Comparison of ENCODE assay signal across 2 cellular contexts in genomic region chr1:232973652-232974611, GRCh38.
A peak's percentile ranks its signal among the peaks of the same experiment; 100 is the strongest.
TF ChIP-seq lines count a peak whose summit lies in the region.

No MANE protein-coding gene starts in this region.

TF ChIP-seq in HEK293, 187 proteins besides CTCF, POLR2A, EP300 and RAD21 (continues in another document):
- TF ChIP-seq BCL11A (tag by site-specific recombination; IDR thresholded peaks at IDR 0.05; ENCODE audit: low read depth) (no peak), ZNF664 (tag by site-specific recombination; IDR thresholded peaks at IDR 0.05) (no peak), ZNF623 (tag by site-specific recombination; IDR thresholded peaks at IDR 0.05) (no peak), ZNF133 (tag by site-specific recombination; IDR thresholded peaks at IDR 0.05) (no peak), KLF10 (tag by site-specific recombination; IDR thresholded peaks at IDR 0.05) (no peak), ZNF266 (tag by site-specific recombination; IDR thresholded peaks at IDR 0.05; ENCODE audit: low read depth) (no peak), PRDM10 (tag by site-specific recombination; IDR thresholded peaks at IDR 0.05) (no peak), PBX3 (CRISPR knock-in tag; IDR thresholded peaks at IDR 0.05) (no peak), ZNF837 (tag by site-specific recombination; IDR thresholded peaks at IDR 0.05) (no peak), ZNF660 (tag by site-specific recombination; IDR thresholded peaks at IDR 0.05) (no peak), SP7 (tag by site-specific recombination; IDR thresholded peaks at IDR 0.05) (no peak), SETDB1 (IDR thresholded peaks at IDR 0.05; ENCODE audit: insufficient read length, low read length) (peak; percentile 89), OSR2 (tag by site-specific recombination; IDR thresholded peaks at IDR 0.05) (no peak), ZNF37A (tag by site-specific recombination; IDR thresholded peaks at IDR 0.05) (no peak), TSHZ1 (tag by site-specific recombination; IDR thresholded peaks at IDR 0.05; ENCODE audit: borderline replicate concordance) (no peak)
- TF ChIP-seq, protein P1, sequence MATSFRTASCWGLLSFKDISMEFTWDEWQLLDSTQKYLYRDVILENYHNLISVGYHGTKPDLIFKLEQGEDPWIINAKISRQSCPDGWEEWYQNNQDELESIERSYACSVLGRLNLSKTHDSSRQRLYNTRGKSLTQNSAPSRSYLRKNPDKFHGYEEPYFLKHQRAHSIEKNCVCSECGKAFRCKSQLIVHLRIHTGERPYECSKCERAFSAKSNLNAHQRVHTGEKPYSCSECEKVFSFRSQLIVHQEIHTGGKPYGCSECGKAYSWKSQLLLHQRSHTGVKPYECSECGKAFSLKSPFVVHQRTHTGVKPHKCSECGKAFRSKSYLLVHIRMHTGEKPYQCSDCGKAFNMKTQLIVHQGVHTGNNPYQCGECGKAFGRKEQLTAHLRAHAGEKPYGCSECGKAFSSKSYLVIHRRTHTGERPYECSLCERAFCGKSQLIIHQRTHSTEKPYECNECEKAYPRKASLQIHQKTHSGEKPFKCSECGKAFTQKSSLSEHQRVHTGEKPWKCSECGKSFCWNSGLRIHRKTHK (tag by site-specific recombination; IDR thresholded peaks at IDR 0.05): no peak

TF ChIP-seq in K562, 482 proteins besides CTCF, POLR2A, EP300 and RAD21:
- TF ChIP-seq CBX5 (IDR thresholded peaks at IDR 0.05; ENCODE audit: borderline replicate concordance, low read depth): peak; percentile 71; the same call in 1 of the 2 replicates
- no peak for TF ChIP-seq ZBTB17 (CRISPR knock-in tag; IDR thresholded peaks at IDR 0.05)
- no peak for TF ChIP-seq POLR3A (IDR thresholded peaks at IDR 0.05; ENCODE audit: borderline replicate concordance, extremely low read depth, insufficient read depth, insufficient read length)
- peak; percentile 44; the same call in 1 of the 2 replicates for TF ChIP-seq PKNOX1 (IDR thresholded peaks at IDR 0.05)
- TF ChIP-seq, protein P2, sequence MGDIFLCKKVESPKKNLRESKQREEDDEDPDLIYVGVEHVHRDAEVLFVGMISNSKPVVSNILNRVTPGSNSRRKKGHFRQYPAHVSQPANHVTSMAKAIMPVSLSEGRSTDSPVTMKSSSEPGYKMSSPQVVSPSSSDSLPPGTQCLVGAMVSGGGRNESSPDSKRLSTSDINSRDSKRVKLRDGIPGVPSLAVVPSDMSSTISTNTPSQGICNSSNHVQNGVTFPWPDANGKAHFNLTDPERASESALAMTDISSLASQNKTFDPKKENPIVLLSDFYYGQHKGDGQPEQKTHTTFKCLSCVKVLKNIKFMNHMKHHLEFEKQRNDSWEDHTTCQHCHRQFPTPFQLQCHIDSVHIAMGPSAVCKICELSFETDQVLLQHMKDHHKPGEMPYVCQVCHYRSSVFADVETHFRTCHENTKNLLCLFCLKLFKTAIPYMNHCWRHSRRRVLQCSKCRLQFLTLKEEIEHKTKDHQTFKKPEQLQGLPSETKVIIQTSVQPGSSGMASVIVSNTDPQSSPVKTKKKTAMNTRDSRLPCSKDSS (IDR thresholded peaks at IDR 0.05; ENCODE audit: low read depth, partially characterized antibody): peak; percentile 30
- TF ChIP-seq TRIM24 (IDR thresholded peaks at IDR 0.05): peak in 1 of 2 experiments; percentile 54; a peak in 1 of 4 replicates
- peak; percentile 95 for TF ChIP-seq TRIM28 (IDR thresholded peaks at IDR 0.05)
- no peak for TF ChIP-seq NCOR1 (IDR thresholded peaks at IDR 0.05)
- peak in 1 of 2 experiments; percentile 95; a peak in 2 of 3 replicates for TF ChIP-seq CBX3 (IDR thresholded peaks at IDR 0.05; ENCODE audit: borderline replicate concordance in 1 of 2, low read length in 2 of 2)
